Comparison of ENCODE assay signal across 8 cellular contexts in the genomic region with DNA sequence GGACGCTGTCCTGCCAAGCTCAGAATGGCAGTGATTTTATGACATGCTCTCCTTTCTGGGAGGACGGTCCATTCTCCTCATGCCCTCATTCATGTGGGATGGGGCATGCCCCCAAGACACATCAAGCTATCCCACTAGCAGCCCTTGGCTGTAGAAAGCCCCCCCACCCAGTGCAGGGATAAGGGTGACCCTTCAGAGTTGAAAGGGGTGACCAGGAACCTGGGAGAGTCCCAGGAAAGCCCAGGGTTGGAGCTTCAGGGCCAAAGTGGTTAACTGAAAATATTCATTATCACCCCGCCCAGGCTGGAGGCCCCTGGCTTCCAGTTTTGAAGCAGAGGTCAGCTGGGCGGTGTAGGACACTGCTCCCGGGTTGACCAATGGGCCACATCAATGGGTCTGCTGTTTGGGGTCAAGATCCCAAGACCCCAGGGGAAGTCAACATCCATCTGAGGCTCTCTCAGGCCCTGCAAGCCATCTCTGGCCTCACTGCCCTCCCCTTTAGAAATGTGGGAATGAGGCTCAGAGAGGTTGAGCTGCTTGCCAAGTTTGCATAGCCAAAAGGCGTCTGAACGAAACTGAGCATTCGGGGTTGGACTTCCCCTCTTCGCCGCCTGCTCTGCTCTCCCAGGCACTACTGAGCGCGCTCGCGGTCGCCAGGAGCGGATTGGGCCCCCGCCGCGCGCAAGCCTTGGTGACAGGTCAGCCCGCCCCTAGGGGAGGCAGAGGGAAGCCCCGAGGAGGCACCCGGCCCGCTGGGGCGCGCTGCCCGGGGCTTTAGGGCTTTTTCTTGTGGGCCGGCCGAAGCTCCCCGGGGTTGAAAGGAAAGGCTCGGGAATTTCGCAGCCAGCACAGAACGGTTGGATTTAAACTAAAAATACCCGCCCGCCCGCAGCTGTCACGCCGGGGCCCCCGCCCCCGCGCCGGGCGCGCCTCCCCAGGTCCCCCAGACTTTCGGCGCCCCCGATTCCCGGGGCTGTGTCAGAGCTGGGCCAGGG. TPM values are rescaled to one million over a fixed set of nuclear protein-coding genes. Genes with fewer than 3 reads are reported as not detected.
DNase-seq lines count a peak whose midpoint lies in the region; ATAC-seq, FAIRE-seq and TF ChIP-seq lines count a peak whose summit lies in the region.

No MANE protein-coding gene starts in this region.

- H3K9ac ChIP-seq in endodermal cell (ENCODE audit: extremely low read depth, low read length, poor library complexity, severe bottlenecking) = peak overlapping the region; percentile 40

- H3K4me2 ChIP-seq in A549 = peak overlapping the region; percentile 100

- TF ChIP-seq RAD21 in A549 (conservative IDR thresholded peaks at IDR 0.05 in 1 of 2, IDR thresholded peaks at IDR 0.05 in 1 of 2) = no peak

- no peaks in the 10 kb centered on the region for H3K36me3 Mint-ChIP-seq in endodermal cell (ENCODE audit: low read depth)

- H3K4me1 ChIP-seq in A549 = peaks cover 11% of the 10 kb centered on the region; the same call in 2 of the 3 replicates
- H3K4me1 ChIP-seq in endodermal cell (ENCODE audit: control insufficient read depth, insufficient read depth, low read length) = peaks cover 14% of the 10 kb centered on the region
- peaks cover 24 to 31% of the 10 kb centered on the region in 2 donors for H3K4me1 ChIP-seq in muscle layer of duodenum (ENCODE audit: control insufficient read depth in 1 of 2, insufficient read depth in 2 of 2, low read length in 2 of 2)

- H3K27me3 Mint-ChIP-seq in endodermal cell (ENCODE audit: insufficient read depth) = peaks cover 33% of the 10 kb centered on the region

- POLR2A ChIA-PET in A549 (lab: Yijun Ruan, JAX) = no interaction called here

- peak; percentile 85 to 94 for ATAC-seq in A549
- ATAC-seq in GM18511 (IDR thresholded peaks at IDR 0.05; ENCODE audit: unreplicated experiment) = peak; percentile 85
- peak; percentile 64 for ATAC-seq in HG03025 (IDR thresholded peaks at IDR 0.05; ENCODE audit: low FRiP score, unreplicated experiment)

- H3K27ac ChIP-seq in A549 (peak overlapping the region; percentile 55 to 84; a peak in 5 of 6 replicates), endodermal cell (ENCODE audit: low read depth, low read length) (peak overlapping the region; percentile 19), muscle layer of duodenum (ENCODE audit: low read length) (peak overlapping the region; percentile 31)

- H3K9me3 ChIP-seq in A549 (no peaks in the 10 kb centered on the region), endodermal cell (ENCODE audit: control insufficient read depth, low read length) (no peaks in the 10 kb centered on the region), muscle layer of duodenum (ENCODE audit: control insufficient read depth in 1 of 2, low read length in 2 of 2) (no peaks in the 10 kb centered on the region)

- CTCF ChIA-PET in A549 (lab: Yijun Ruan, JAX) = interaction anchor here (0.6 to 3.6 kb wide), 10 partner anchors 9 to 213 kb away, joined by 3 to 14 read pairs (median 4); no protein-coding TSS in a partner anchor

- DNase-seq in A549 (ENCODE audit: low read depth in 1 of 2, low spot score in 1 of 2) = peak; percentile 37 to 74
- DNase-seq in NCI-H2227 (lab: John Stamatoyannopoulos, UW; ENCODE audit: unreplicated experiment) = peak; percentile 46
- peak; percentile 55 to 74 for DNase-seq in activated CD8-positive, alpha-beta memory T cell treated with anti-CD3 and anti-CD28 coated beads for 1 hour (ENCODE audit: extremely low read depth in 1 of 2, low read depth in 1 of 2)
- peak; percentile 89 for DNase-seq in endodermal cell
- DNase-seq in stimulated activated CD8-positive, alpha-beta memory T cell treated with anti-CD3 and anti-CD28 coated beads, Interleukin-7, amount 100 ng/mL, for 4 hours (ENCODE audit: low read depth in 2 of 2) = peak; percentile 62 to 75

- TF ChIP-seq EP300 in A549 (IDR thresholded peaks at IDR 0.05) = no peak

- WGBS in A549 (ENCODE audit: missing lambda C conversion rate) = 35% methylated on average over 11 of the region's 48 CpGs
- WGBS in endodermal cell (ENCODE audit: insufficient coverage in 1 of 2, insufficient read length in 1 of 2), 2 experiments = 11 to 50% methylated on average over 5 to 48 of the region's 48 CpGs

- H3K4me3 Mint-ChIP-seq in endodermal cell = peak overlapping the region; percentile 51

- no peak for FAIRE-seq in A549 (lab: Jason Lieb, UNC)

- H3K4me3 ChIP-seq in A549 (peak overlapping the region; percentile 85), endodermal cell (ENCODE audit: low read length) (peak overlapping the region; percentile 82), muscle layer of duodenum (ENCODE audit: low read depth in 1 of 2, low read length in 2 of 2) (peak overlapping the region; percentile 58 to 80)

- TF ChIP-seq CTCF in A549 (IDR thresholded peaks at IDR 0.05) (no peak), endodermal cell (conservative IDR thresholded peaks at IDR 0.05) (peak; percentile 69)

- H3K9me3 Mint-ChIP-seq in endodermal cell = no peaks in the 10 kb centered on the region

- H3K36me3 ChIP-seq in endodermal cell (ENCODE audit: control insufficient read depth, insufficient read depth, low read length) (no peaks in the 10 kb centered on the region), muscle layer of duodenum (ENCODE audit: control insufficient read depth in 1 of 2, insufficient read depth in 2 of 2, low read length in 2 of 2) (no peaks in the 10 kb centered on the region)

- no peak for TF ChIP-seq POLR2A in A549 (IDR thresholded peaks at IDR 0.05; ENCODE audit: low read length)

- H3K27me3 ChIP-seq in endodermal cell (ENCODE audit: control insufficient read depth, insufficient read depth, low read length, poor library complexity, severe bottlenecking) = peaks cover 3% of the 10 kb centered on the region
- H3K27me3 ChIP-seq in muscle layer of duodenum (ENCODE audit: low read depth, low read length) = no peaks in the 10 kb centered on the region

- peak overlapping the region; percentile 61 for H3K27ac Mint-ChIP-seq in endodermal cell

- peaks cover 14% of the 10 kb centered on the region for H3K4me1 Mint-ChIP-seq in endodermal cell

TF ChIP-seq in A549, 52 proteins besides CTCF, POLR2A, EP300 and RAD21:
- TF ChIP-seq EHF (CRISPR knock-in tag; IDR thresholded peaks at IDR 0.05) = no peak
- no peak for TF ChIP-seq HMGXB4 (CRISPR knock-in tag; IDR thresholded peaks at IDR 0.05; ENCODE audit: borderline replicate concordance)
- TF ChIP-seq ZNF302 (CRISPR knock-in tag; IDR thresholded peaks at IDR 0.05) = no peak

RNA-seq across cellular contexts. Expression of gene SYNE3, which starts 0.6 kb away (rescaled TPM):
- 0.08 and 0.19 TPM in 2 replicates for polyA plus RNA-seq in A549 (2011; rRNA removed)
- 0.05 and 0.09 TPM in 2 replicates for polyA plus RNA-seq in A549 (2012; cell fraction: cytosol; rRNA removed)
- polyA plus RNA-seq in A549 (2012; cell fraction: nucleus; rRNA removed) = 0.18 and 0.41 TPM in 2 replicates
- 0.04 to 0.05 TPM (median 0.04 TPM) in 3 replicates for polyA plus RNA-seq in A549 (2017; fragmentation: RNase III; extraction: RNeasy Plus Mini Kit Qiagen cat#74134 plus additional on column Dnase treatment)
- 0.15 and 0.29 TPM in 2 replicates for polyA minus RNA-seq in A549 (2011; rRNA and poly(A)+ RNA removed)
- 1 to 10 TPM; 1.0 to 5.2 TPM for total RNA-seq in endodermal cell
- 0.61 TPM for polyA plus RNA-seq in endodermal cell (2013, experiment 1 of 2)
- polyA plus RNA-seq in endodermal cell (2013, experiment 2 of 2) = 0.87 TPM

RNA-seq across cellular contexts. Expression of gene GLRX5, which starts 19.0 kb away (rescaled TPM):
- polyA plus RNA-seq in A549 (2011; rRNA removed) (52.8 and 73.2 TPM in 2 replicates), A549 (2017; fragmentation: RNase III; extraction: RNeasy Plus Mini Kit Qiagen cat#74134 plus additional on column Dnase treatment) (50.9 to 52.8 TPM (median 51.2 TPM) in 3 replicates)
- polyA plus RNA-seq in A549 (2012; cell fraction: cytosol; rRNA removed) = 39.0 and 42.8 TPM in 2 replicates
- polyA plus RNA-seq in A549 (2012; cell fraction: nucleus; rRNA removed) = 11.8 and 18.3 TPM in 2 replicates
- polyA minus RNA-seq in A549 (2011; rRNA and poly(A)+ RNA removed) = 15.3 TPM in 2 replicates
- total RNA-seq in endodermal cell = 10 to 100 TPM; 62.4 to 63.4 TPM
- polyA plus RNA-seq in endodermal cell (2013, experiment 1 of 2) = 73.3 TPM
- 69.6 TPM for polyA plus RNA-seq in endodermal cell (2013, experiment 2 of 2)

Comparison
In these comparisons a context has a peak if more than half of its experiments do, and no peak if none do; other contexts are left out.
1. Peak in every context shown above with its lines: DNase-seq, ATAC-seq, H3K4me3 ChIP-seq and H3K27ac ChIP-seq.
2. H3K27ac ChIP-seq: peak in every context shown above with its lines; median percentile 70 in A549; 31 in muscle layer of duodenum; 19 in endodermal cell.